In the genomic region with DNA sequence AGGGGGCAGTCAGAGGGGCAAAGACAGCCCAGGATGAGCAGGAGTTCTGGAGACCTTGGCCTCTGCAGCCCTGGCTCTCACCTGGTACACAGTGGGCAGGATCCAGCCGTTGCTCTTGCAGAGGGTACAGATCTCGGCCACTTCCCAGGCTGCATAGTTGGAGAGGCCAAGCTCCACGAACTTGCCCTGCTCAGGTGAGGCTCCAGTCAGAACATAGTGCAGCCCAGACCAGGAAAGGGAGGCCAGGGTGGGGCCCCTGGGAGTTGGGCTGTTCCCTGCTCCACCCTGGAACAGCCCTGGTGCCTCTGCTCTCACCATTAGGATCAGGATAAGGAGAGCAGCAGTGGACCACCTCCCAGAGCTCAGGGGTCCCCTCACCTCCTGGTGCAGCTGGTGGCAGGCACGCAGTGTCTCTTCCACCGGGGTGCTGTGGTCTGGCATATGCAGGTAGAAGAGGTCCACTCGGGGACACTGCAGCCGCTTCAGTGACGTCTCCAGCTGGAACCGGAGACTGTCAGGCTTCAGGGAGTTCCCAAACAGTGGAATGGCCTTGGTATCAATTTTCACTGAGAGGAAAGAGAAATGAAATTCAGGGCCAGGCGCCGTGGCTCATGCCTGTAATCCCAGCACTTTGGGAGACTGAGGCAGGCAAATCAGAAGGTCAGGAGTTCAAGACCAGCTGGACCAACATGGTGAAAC, we compare ENCODE assay signal across 9 cellular contexts. TPM values are rescaled to one million over a fixed set of nuclear protein-coding genes. Genes with fewer than 3 reads are reported as not detected.
DNase-seq lines count a peak whose midpoint lies in the region; ATAC-seq, FAIRE-seq and TF ChIP-seq lines count a peak whose summit lies in the region.
"Not testable (repeated sequence)": the region's sequence is repeated elsewhere in the genome, so short reads cannot be mapped to it uniquely, and the experiment has no call there.
"Had no signal": no experiment of that assay in that cellular context is flagged by ENCODE, and none has a peak within 500 bp of the region (broad histone marks: within the 10 kb centered on the region; RNA-seq: fewer than 3 reads in every experiment).

No MANE protein-coding gene starts in this region.

- TF ChIP-seq RAD21 in liver (IDR thresholded peaks at IDR 0.05) = not testable (repeated sequence)

- TF ChIP-seq CTCF in 22Rv1 (IDR thresholded peaks at IDR 0.05); HEK293 (tag by site-specific recombination; IDR thresholded peaks at IDR 0.05); Peyer's patch (IDR thresholded peaks at IDR 0.05); bronchial epithelial cell (IDR thresholded peaks at IDR 0.05; ENCODE audit: insufficient read depth, low read length, severe bottlenecking); liver (IDR thresholded peaks at IDR 0.05; ENCODE audit: low read depth, low read length, missing input control); stomach (IDR thresholded peaks at IDR 0.05): not testable (repeated sequence)

- not testable (repeated sequence) for H3K9me3 ChIP-seq in HEK293 (ENCODE audit: control insufficient read depth, insufficient read depth, low read depth, low read length); Peyer's patch; liver (ENCODE audit: control insufficient read depth in 4 of 4, low read length in 3 of 4); mucosa of stomach (ENCODE audit: control insufficient read depth, low read length); stomach

- intact Hi-C loops in left colon (cut with DNase I, micrococcal nuclease); stomach (cut with DNase I; ENCODE audit: low total_unique reads): not testable (repeated sequence)

- not testable (repeated sequence) for TF ChIP-seq POLR2A in Peyer's patch (IDR thresholded peaks at IDR 0.05); stomach (IDR thresholded peaks at IDR 0.05)

- peak; percentile 57 for ATAC-seq in left colon

- H3K36me3 ChIP-seq in HEK293 (ENCODE audit: control insufficient read depth in 2 of 2, insufficient read depth in 1 of 2, low read length in 2 of 2) (peaks cover 1 to 43% of the 10 kb centered on the region in 2 experiments; a peak in 2 of 3 replicates), Peyer's patch (peaks cover 0 to 31% (median 0%) of the 10 kb centered on the region in 3 donors), liver (ENCODE audit: control insufficient read depth in 4 of 4, insufficient read depth in 3 of 4, low read depth in 1 of 4, low read length in 3 of 4) (peaks cover 0 to 21% (median 12%) of the 10 kb centered on the region in 4 donors), mucosa of stomach (ENCODE audit: control insufficient read depth, insufficient read depth, low read length) (peaks cover 15% of the 10 kb centered on the region), stomach (peaks cover 28 to 41% (median 38%) of the 10 kb centered on the region in 4 donors)
- not testable (repeated sequence) for H3K36me3 ChIP-seq in bronchial epithelial cell (ENCODE audit: control insufficient read depth, insufficient read depth, low read length)

- CTCF ChIA-PET in HEK293 (lab: Yijun Ruan, JAX) = not testable (repeated sequence)

- TF ChIP-seq EP300 in stomach (IDR thresholded peaks at IDR 0.05) = not testable (repeated sequence)

- DNase-seq in Peyer's patch (peak in 1 of 3 donors; percentile 69), left colon (peak; percentile 65 to 68), stomach (peak; percentile 66)
- DNase-seq in bronchial epithelial cell (ENCODE audit: low read depth) = not testable (repeated sequence)

- 51% methylated on average over 11 of the region's 11 CpGs for WGBS in liver
- 42 to 81% (median 64%) methylated on average over 9 to 11 of the region's 11 CpGs for WGBS in stomach, 5 donors

- H3K4me3 ChIP-seq in HEK293 (ENCODE audit: low read depth, low read length); bronchial epithelial cell (ENCODE audit: low read depth, low read length); liver (ENCODE audit: low read depth in 1 of 3, low read length in 3 of 3); mucosa of stomach (ENCODE audit: low read length): not testable (repeated sequence)
- H3K4me3 ChIP-seq in Peyer's patch (peak overlapping the region in 2 of 4 donors; percentile 56 to 69), stomach (peak overlapping the region; percentile 42 to 58 (median 52))

- FAIRE-seq in bronchial epithelial cell (lab: Jason Lieb, UNC) = peak; percentile 80

- H3K27ac ChIP-seq in 22Rv1 (peak overlapping the region; percentile 77), Peyer's patch (peak overlapping the region in 3 of 4 donors; percentile 68 to 83 (median 75)), liver (ENCODE audit: low read depth in 1 of 2, low read length in 2 of 2) (peak overlapping the region; percentile 60 to 94), stomach (peak overlapping the region; percentile 77 to 93 (median 90))
- not testable (repeated sequence) for H3K27ac ChIP-seq in HEK293 (ENCODE audit: extremely low read depth, low read depth, low read length)

- POLR2A ChIA-PET in HEK293 (lab: Yijun Ruan, JAX) = not testable (repeated sequence)

- H3K9ac ChIP-seq in liver (ENCODE audit: low read depth in 1 of 2, low read length in 2 of 2) (peak overlapping the region in 1 of 2 donors; percentile 6), mucosa of stomach (ENCODE audit: low read length) (peak overlapping the region; percentile 47)

- H3K27me3 ChIP-seq in Peyer's patch; bronchial epithelial cell (ENCODE audit: control insufficient read depth, insufficient read depth, low read length); liver (ENCODE audit: control insufficient read depth in 4 of 4, insufficient read depth in 4 of 4, low read length in 3 of 4); mucosa of stomach (ENCODE audit: control insufficient read depth, insufficient read depth, low read length); stomach: not testable (repeated sequence)

- H3K4me1 ChIP-seq in HEK293 (ENCODE audit: control insufficient read depth, insufficient read depth, low read length); Peyer's patch: not testable (repeated sequence)
- H3K4me1 ChIP-seq in liver (ENCODE audit: control insufficient read depth in 4 of 4, insufficient read depth in 4 of 4, low read length in 3 of 4) (peaks cover 6 to 34% (median 22%) of the 10 kb centered on the region in 4 donors), mucosa of stomach (ENCODE audit: control insufficient read depth, insufficient read depth, low read length) (peaks cover 43% of the 10 kb centered on the region), stomach (peaks cover 0 to 26% (median 15%) of the 10 kb centered on the region in 4 donors)

TF ChIP-seq in HEK293, 187 proteins besides CTCF, POLR2A, EP300 and RAD21:
- TF ChIP-seq ZNF341 (tag by site-specific recombination; IDR thresholded peaks at IDR 0.05; ENCODE audit: low read depth) = peak; percentile 83

TF ChIP-seq in liver, 16 proteins besides CTCF, POLR2A, EP300 and RAD21:
- TF ChIP-seq HNF4A (conservative IDR thresholded peaks at IDR 0.05) = peak in 1 of 2 donors; percentile 35
TF ChIP-seq in liver: peak in this region for 1; not testable (repeated sequence) for 15.

RNA-seq across cellular contexts. Expression of gene AKR7A3, which starts 2.6 kb away (rescaled TPM):
- total RNA-seq in Peyer's patch = 100 to 1,000 TPM in 3 of 4 donors, 10 to 100 TPM in 1; 60.2 to 574 (median 416) TPM
- 0.26 TPM in 2 replicates for total RNA-seq in bronchial epithelial cell
- 10 to 100 TPM; 92.5 to 94.3 TPM for total RNA-seq in left colon
- total RNA-seq in liver = 10 to 100 TPM in 1 of 2 donors, under 1 TPM in 1; 0.23 to 43.6 TPM
- 10 to 100 TPM; 66.3 to 69.6 TPM for polyA plus RNA-seq in liver
- total RNA-seq in stomach = 100 to 1,000 TPM in 2 of 5 donors, 10 to 100 TPM in 3; 24.0 to 269 (median 86.9) TPM
- 100 to 1,000 TPM; 142 to 510 (median 148) TPM for polyA plus RNA-seq in stomach
- polyA plus RNA-seq: CD4-positive, alpha-beta memory T cell had no signal

RNA-seq across cellular contexts. Expression of gene AKR7A2, which starts 26.0 kb away (rescaled TPM):
- total RNA-seq in Peyer's patch (100 to 1,000 TPM in 3 of 4 donors, 10 to 100 TPM in 1; 56.1 to 168 (median 137) TPM), bronchial epithelial cell (45.2 and 54.8 TPM in 2 replicates), left colon (100 to 1,000 TPM in 1 of 2 donors, 10 to 100 TPM in 1; 98.7 to 104 TPM), liver (10 to 100 TPM; 41.4 to 63.2 TPM), stomach (100 to 1,000 TPM in 1 of 5 donors, 10 to 100 TPM in 3, not detected in 1; 18.7 to 108 (median 45.8) TPM)
- polyA plus RNA-seq in liver (10 to 100 TPM; 42.8 to 56.7 TPM), stomach (10 to 100 TPM; 33.4 to 71.2 (median 48.6) TPM)

RNA-seq across cellular contexts. Expression of gene SLC66A1, which starts 26.2 kb away (rescaled TPM):
- total RNA-seq in Peyer's patch (10 to 100 TPM; 19.0 to 76.8 (median 45.0) TPM), bronchial epithelial cell (23.9 and 26.6 TPM in 2 replicates), left colon (10 to 100 TPM; 13.7 to 16.1 TPM), liver (10 to 100 TPM; 12.8 to 15.2 TPM), stomach (10 to 100 TPM in 2 of 5 donors, 1 to 10 TPM in 3; 1.8 to 14.5 (median 9.1) TPM)
- polyA plus RNA-seq in liver (10 to 100 TPM in 1 of 2 donors, 1 to 10 TPM in 1; 6.8 to 16.0 TPM), stomach (10 to 100 TPM; 10.1 to 11.9 (median 11.1) TPM)

RNA-seq across cellular contexts. Expression of gene MRTO4, which starts 34.4 kb away (rescaled TPM):
- total RNA-seq in Peyer's patch = 10 to 100 TPM in 3 of 4 donors, 1 to 10 TPM in 1; 9.8 to 26.4 (median 12.1) TPM
- total RNA-seq in bronchial epithelial cell = 26.0 and 55.5 TPM in 2 replicates
- total RNA-seq in left colon = 10 to 100 TPM; 16.3 to 18.5 TPM
- 1 to 10 TPM; 9.5 to 9.8 TPM for total RNA-seq in liver
- 10 to 100 TPM; 10.5 to 11.1 TPM for polyA plus RNA-seq in liver
- total RNA-seq in stomach = 10 to 100 TPM in 2 of 5 donors, 1 to 10 TPM in 3; 1.8 to 22.0 (median 8.1) TPM
- 10 to 100 TPM; 31.3 to 46.7 (median 31.6) TPM for polyA plus RNA-seq in stomach

RNA-seq across cellular contexts. Expression of gene EMC1, which starts 34.6 kb away (rescaled TPM):
- total RNA-seq in Peyer's patch (10 to 100 TPM; 28.0 to 71.0 (median 37.0) TPM), bronchial epithelial cell (45.8 and 60.8 TPM in 2 replicates), left colon (10 to 100 TPM; 33.2 to 41.1 TPM), liver (10 to 100 TPM; 16.3 to 33.6 TPM), stomach (10 to 100 TPM; 27.7 to 94.1 (median 53.5) TPM)
- polyA plus RNA-seq in liver (10 to 100 TPM in 1 of 2 donors, 1 to 10 TPM in 1; 8.0 to 13.4 TPM), stomach (1 to 10 TPM; 4.5 to 6.7 (median 6.6) TPM)
